ENCODE assay signal across 1 cellular context in genomic region chr3:159988617-159989251, GRCh38.
A peak's percentile ranks its signal among the peaks of the same experiment; 100 is the strongest.
TF ChIP-seq lines count a peak whose summit lies in the region.

Gene IL12A, plus strand, starts transcription at chr3:159988835.

TF ChIP-seq in HepG2, 621 proteins besides CTCF, POLR2A, EP300 and RAD21 (continued from another document and continues in another):
- TF ChIP-seq MTF2 (CRISPR knock-in tag; IDR thresholded peaks at IDR 0.05; ENCODE audit: borderline replicate concordance), result peak; percentile 84; the same call in 1 of the 2 replicates
- peak; percentile 50; the same call in 1 of the 2 replicates for TF ChIP-seq GABPB1 (CRISPR knock-in tag; IDR thresholded peaks at IDR 0.05)
- peak; percentile 59; the same call in 1 of the 2 replicates for TF ChIP-seq ZNF547 (CRISPR knock-in tag; IDR thresholded peaks at IDR 0.05)
- TF ChIP-seq HNF1B (CRISPR knock-in tag; IDR thresholded peaks at IDR 0.05), result peak; percentile 45; the same call in 1 of the 2 replicates
- TF ChIP-seq HOXA3 (CRISPR knock-in tag; IDR thresholded peaks at IDR 0.05), result peak; percentile 26
- TF ChIP-seq ZNF790 (CRISPR knock-in tag; IDR thresholded peaks at IDR 0.05; ENCODE audit: borderline replicate concordance), result 0 out of 2 replicates have a peak, but pooled peaks have one; percentile 45
- TF ChIP-seq ZNF614 (CRISPR knock-in tag; IDR thresholded peaks at IDR 0.05; ENCODE audit: borderline replicate concordance), result 0 out of 2 replicates have a peak, but pooled peaks have one; percentile 28
- TF ChIP-seq ZNF577 (CRISPR knock-in tag; IDR thresholded peaks at IDR 0.05; ENCODE audit: borderline replicate concordance, low read depth), result no peak
- TF ChIP-seq SALL1 (CRISPR knock-in tag; IDR thresholded peaks at IDR 0.05), result peak; percentile 49; the same call in 1 of the 2 replicates
- TF ChIP-seq HMGXB4 (CRISPR knock-in tag; IDR thresholded peaks at IDR 0.05; ENCODE audit: borderline replicate concordance in 1 of 2, low read depth in 1 of 2), result peak; percentile 93
- TF ChIP-seq TFDP1 (CRISPR knock-in tag; IDR thresholded peaks at IDR 0.05; ENCODE audit: borderline replicate concordance), result peak; percentile 43; the same call in 1 of the 2 replicates
- TF ChIP-seq THRA (CRISPR knock-in tag; IDR thresholded peaks at IDR 0.05; ENCODE audit: borderline replicate concordance), result 0 out of 2 replicates have a peak, but pooled peaks have one; percentile 42
- 0 out of 4 replicates have a peak, but pooled peaks of 1 of the 2 experiments have one; percentile 55 for TF ChIP-seq KLF16 (CRISPR knock-in tag; IDR thresholded peaks at IDR 0.05)
- peak; percentile 82 for TF ChIP-seq ZBTB42 (CRISPR knock-in tag; IDR thresholded peaks at IDR 0.05)
- 0 out of 2 replicates have a peak, but pooled peaks have one; percentile 15 for TF ChIP-seq ZNF598 (CRISPR knock-in tag; IDR thresholded peaks at IDR 0.05; ENCODE audit: borderline replicate concordance)
- 0 out of 2 replicates have a peak, but pooled peaks have one; percentile 26 for TF ChIP-seq ZNF574 (CRISPR knock-in tag; IDR thresholded peaks at IDR 0.05)
- TF ChIP-seq ZKSCAN5 (CRISPR knock-in tag; IDR thresholded peaks at IDR 0.05), result no peak
- peak; percentile 62; the same call in 1 of the 2 replicates for TF ChIP-seq MYC (CRISPR knock-in tag; IDR thresholded peaks at IDR 0.05; ENCODE audit: borderline replicate concordance)
- 0 out of 2 replicates have a peak, but pooled peaks have one; percentile 9 for TF ChIP-seq BHLHE40 (IDR thresholded peaks at IDR 0.05; ENCODE audit: low read length)
- TF ChIP-seq ZNF263 (CRISPR knock-in tag; IDR thresholded peaks at IDR 0.05), result no peak
- TF ChIP-seq THAP11 (CRISPR knock-in tag; IDR thresholded peaks at IDR 0.05), result peak; percentile 49; the same call in 1 of the 2 replicates
- TF ChIP-seq ZNF784 (CRISPR knock-in tag; IDR thresholded peaks at IDR 0.05; ENCODE audit: borderline replicate concordance), result no peak
- TF ChIP-seq ZNF430 (CRISPR knock-in tag; IDR thresholded peaks at IDR 0.05), result no peak
- 0 out of 2 replicates have a peak, but pooled peaks have one; percentile 62 for TF ChIP-seq ADNP (CRISPR knock-in tag; IDR thresholded peaks at IDR 0.05)
- TF ChIP-seq SNAPC2 (CRISPR knock-in tag; IDR thresholded peaks at IDR 0.05), result no peak
- TF ChIP-seq MXD3 (CRISPR knock-in tag; IDR thresholded peaks at IDR 0.05), result peak; percentile 26; the same call in 1 of the 2 replicates
- peak; percentile 21; the same call in 1 of the 2 replicates for TF ChIP-seq ZNF350 (CRISPR knock-in tag; IDR thresholded peaks at IDR 0.05; ENCODE audit: borderline replicate concordance, low read depth)
- TF ChIP-seq STAG1 (CRISPR knock-in tag; IDR thresholded peaks at IDR 0.05), result peak; percentile 55
- 0 out of 2 replicates have a peak, but pooled peaks have one; percentile 48 for TF ChIP-seq PRDM10 (CRISPR knock-in tag; IDR thresholded peaks at IDR 0.05; ENCODE audit: low read depth)
- peak; percentile 23; the same call in 1 of the 2 replicates for TF ChIP-seq ZNF362 (CRISPR knock-in tag; IDR thresholded peaks at IDR 0.05; ENCODE audit: borderline replicate concordance)
- peak; percentile 85; the same call in 1 of the 2 replicates for TF ChIP-seq KDM2A (CRISPR knock-in tag; IDR thresholded peaks at IDR 0.05; ENCODE audit: borderline replicate concordance, low read depth)
- TF ChIP-seq ZNF629 (CRISPR knock-in tag; conservative IDR thresholded peaks at IDR 0.05), result no peak
- TF ChIP-seq NR2F2 (IDR thresholded peaks at IDR 0.05; ENCODE audit: borderline replicate concordance, low read depth), result no peak
- 0 out of 2 replicates have a peak, but pooled peaks have one; percentile 27 for TF ChIP-seq IRF9 (CRISPR knock-in tag; IDR thresholded peaks at IDR 0.05; ENCODE audit: borderline replicate concordance)
- TF ChIP-seq SALL2 (CRISPR knock-in tag; IDR thresholded peaks at IDR 0.05), result no peak
- peak; percentile 76; the same call in 1 of the 2 replicates for TF ChIP-seq KDM3A (CRISPR knock-in tag; IDR thresholded peaks at IDR 0.05; ENCODE audit: low read depth)
- TF ChIP-seq GATAD2A (CRISPR knock-in tag; IDR thresholded peaks at IDR 0.05), result peak; percentile 63; the same call in 1 of the 2 replicates
- TF ChIP-seq SAP130 (CRISPR knock-in tag; IDR thresholded peaks at IDR 0.05; ENCODE audit: low read depth), result peak; percentile 45; the same call in 1 of the 2 replicates
- peak; percentile 75 for TF ChIP-seq XRCC5 (optimal IDR thresholded peaks at IDR 0.05; ENCODE audit: low read length)
- peak; percentile 50; the same call in 1 of the 2 replicates for TF ChIP-seq KMT2B (CRISPR knock-in tag; IDR thresholded peaks at IDR 0.05)
